In genomic region chr17:3639981-3640596, GRCh38 we compare ENCODE assay signal across 10 cellular contexts.
DNase-seq lines count a peak whose midpoint lies in the region; ATAC-seq, FAIRE-seq and TF ChIP-seq lines count a peak whose summit lies in the region.
"Had no signal": no experiment of that assay in that cellular context is flagged by ENCODE, and none has a peak within 500 bp of the region (broad histone marks: within the 10 kb centered on the region; RNA-seq: fewer than 3 reads in every experiment).

No MANE protein-coding gene starts in this region.

- no peak for ATAC-seq in stimulated activated naive CD8-positive, alpha-beta T cell treated with anti-CD3 and anti-CD28 coated beads, Interleukin-15, amount 100 ng/mL, for 72 hours

- FAIRE-seq in RCC 7860 (lab: Jason Lieb, UNC), result no peak

- no peak overlapping the region for H3K4me3 ChIP-seq in fibroblast of pulmonary artery (replicated peaks; ENCODE audit: low read depth, low read length)

- H3K36me3 Mint-ChIP-seq in T-helper 1 cell treated with Interleukin-12 subunit alpha and Interleukin-12 subunit beta and Interleukin-4 antibody, amounts not matched to agents 30 μg/mL and 1 μg/mL, for 36 hours (ENCODE audit: low read depth), result peaks cover 11% of the 10 kb centered on the region

- H3K4me3 Mint-ChIP-seq in T-helper 1 cell treated with Interleukin-12 subunit alpha and Interleukin-12 subunit beta and Interleukin-4 antibody, amounts not matched to agents 30 μg/mL and 1 μg/mL, for 36 hours, result peak overlapping the region; percentile 69
- H3K4me3 Mint-ChIP-seq in stimulated activated naive CD8-positive, alpha-beta T cell treated with anti-CD3 and anti-CD28 coated beads, Interleukin-15, amount 100 ng/mL, for 72 hours, result peak overlapping the region; percentile 54 to 67

- no peaks in the 10 kb centered on the region for H3K27me3 Mint-ChIP-seq in T-helper 1 cell treated with Interleukin-12 subunit alpha and Interleukin-12 subunit beta and Interleukin-4 antibody, amounts not matched to agents 30 μg/mL and 1 μg/mL, for 36 hours (ENCODE audit: low read depth)
- no peaks in the 10 kb centered on the region for H3K27me3 Mint-ChIP-seq in stimulated activated naive CD8-positive, alpha-beta T cell treated with anti-CD3 and anti-CD28 coated beads, Interleukin-15, amount 100 ng/mL, for 72 hours

- H3K4me1 Mint-ChIP-seq in T-helper 1 cell treated with Interleukin-12 subunit alpha and Interleukin-12 subunit beta and Interleukin-4 antibody, amounts not matched to agents 30 μg/mL and 1 μg/mL, for 36 hours (ENCODE audit: low read depth), result peaks cover 41% of the 10 kb centered on the region
- peaks cover 53% of the 10 kb centered on the region for H3K4me1 Mint-ChIP-seq in stimulated activated naive CD8-positive, alpha-beta T cell treated with anti-CD3 and anti-CD28 coated beads, Interleukin-15, amount 100 ng/mL, for 72 hours

- no peak for TF ChIP-seq CTCF in fibroblast of pulmonary artery (IDR thresholded peaks at IDR 0.05; ENCODE audit: low read length, missing control alignments)

- H3K9me3 Mint-ChIP-seq in T-helper 1 cell treated with Interleukin-12 subunit alpha and Interleukin-12 subunit beta and Interleukin-4 antibody, amounts not matched to agents 30 μg/mL and 1 μg/mL, for 36 hours, result no peaks in the 10 kb centered on the region
- no peaks in the 10 kb centered on the region for H3K9me3 Mint-ChIP-seq in stimulated activated naive CD8-positive, alpha-beta T cell treated with anti-CD3 and anti-CD28 coated beads, Interleukin-15, amount 100 ng/mL, for 72 hours

- H3K27ac Mint-ChIP-seq in T-helper 1 cell treated with Interleukin-12 subunit alpha and Interleukin-12 subunit beta and Interleukin-4 antibody, amounts not matched to agents 30 μg/mL and 1 μg/mL, for 36 hours, result peak overlapping the region; percentile 93
- peak overlapping the region; percentile 79 to 95 for H3K27ac Mint-ChIP-seq in stimulated activated naive CD8-positive, alpha-beta T cell treated with anti-CD3 and anti-CD28 coated beads, Interleukin-15, amount 100 ng/mL, for 72 hours

- DNase-seq in activated T-cell treated with anti-CD3 and anti-CD28 coated beads for 48 hours (ENCODE audit: low read depth) (peak; percentile 50), fibroblast of pulmonary artery (ENCODE audit: low read depth) (peak; percentile 72), T1000 (lab: John Stamatoyannopoulos, UW) (no peak), RCC 7860 (ENCODE audit: low spot score) (no peak), NCI-H524 treated with DMSO at 0.1 percent for 48 hours (lab: John Stamatoyannopoulos, UW) (no peak)
- DNase-seq in activated T-cell treated with anti-CD3 and anti-CD28 coated beads, Interleukin-2, amount 50 U/mL, for 1 hour, result no peak
- no peak for DNase-seq in stimulated activated naive CD8-positive, alpha-beta T cell treated with anti-CD3 and anti-CD28 coated beads, Interleukin-15, amount 100 ng/mL, for 72 hours
- DNase-seq: dermis blood vessel endothelial cell; NK-92 treated with Interleukin-12 subunit alpha and Interleukin-12 subunit beta, amount 100 ng/mL, for 24 hours had no signal

Comparison
In these comparisons a context has a peak if more than half of its experiments do, and no peak if none do; other contexts are left out.
1. DNase-seq: peak in activated T-cell treated with anti-CD3 and anti-CD28 coated beads for 48 hours (single experiment) and fibroblast of pulmonary artery (single experiment); none in activated T-cell treated with anti-CD3 and anti-CD28 coated beads, Interleukin-2, amount 50 U/mL, for 1 hour (single experiment), stimulated activated naive CD8-positive, alpha-beta T cell treated with anti-CD3 and anti-CD28 coated beads, Interleukin-15, amount 100 ng/mL, for 72 hours (0 of 2), T1000 (single experiment), RCC 7860 (single experiment) and NCI-H524 treated with DMSO at 0.1 percent for 48 hours (single experiment).